Comparison of ENCODE assay signal across 8 cellular contexts in the genomic region with DNA sequence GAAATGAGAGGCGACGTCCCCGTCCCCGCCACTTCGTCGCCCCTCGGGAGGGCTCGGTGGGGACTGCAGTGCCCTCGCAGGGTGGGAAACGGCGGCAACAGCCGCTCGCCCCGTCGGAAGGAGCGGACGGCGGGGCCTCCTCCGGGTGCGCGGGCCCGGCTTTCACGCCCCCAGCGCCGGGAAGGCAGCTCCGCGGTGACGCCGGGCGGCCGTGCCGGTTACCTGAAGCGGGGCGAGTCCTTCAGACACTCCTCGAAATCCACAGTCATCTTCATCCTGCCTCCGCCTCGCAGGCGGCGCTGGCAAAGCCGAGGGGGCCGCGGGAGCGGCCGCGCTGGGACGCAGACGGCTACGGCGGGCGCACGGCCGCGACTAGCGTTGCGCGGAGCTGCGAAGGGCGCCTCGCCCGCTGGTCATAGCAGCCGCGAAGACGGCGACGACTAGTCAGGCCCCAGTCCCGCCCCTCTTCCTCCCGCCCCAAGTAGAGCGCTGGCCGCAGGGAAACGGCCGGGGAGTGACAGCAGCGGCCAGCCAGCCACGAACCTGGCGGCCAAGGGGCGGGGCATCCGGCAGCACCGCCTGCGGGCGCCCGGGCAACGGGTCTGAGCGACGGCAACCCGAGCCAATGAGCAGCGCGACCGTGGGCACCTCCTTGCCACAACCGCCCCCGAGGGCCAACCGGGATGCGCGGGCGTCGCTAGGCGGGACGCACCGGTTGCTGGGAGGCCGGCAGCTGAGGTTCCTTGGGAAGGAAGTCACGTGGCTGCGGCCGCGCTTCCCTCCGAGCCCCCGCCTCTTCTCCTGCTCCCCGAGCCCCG. TPM values are rescaled to one million over a fixed set of nuclear protein-coding genes. Genes with fewer than 3 reads are reported as not detected.
DNase-seq lines count a peak whose midpoint lies in the region; ATAC-seq and TF ChIP-seq lines count a peak whose summit lies in the region.

A gene with protein sequence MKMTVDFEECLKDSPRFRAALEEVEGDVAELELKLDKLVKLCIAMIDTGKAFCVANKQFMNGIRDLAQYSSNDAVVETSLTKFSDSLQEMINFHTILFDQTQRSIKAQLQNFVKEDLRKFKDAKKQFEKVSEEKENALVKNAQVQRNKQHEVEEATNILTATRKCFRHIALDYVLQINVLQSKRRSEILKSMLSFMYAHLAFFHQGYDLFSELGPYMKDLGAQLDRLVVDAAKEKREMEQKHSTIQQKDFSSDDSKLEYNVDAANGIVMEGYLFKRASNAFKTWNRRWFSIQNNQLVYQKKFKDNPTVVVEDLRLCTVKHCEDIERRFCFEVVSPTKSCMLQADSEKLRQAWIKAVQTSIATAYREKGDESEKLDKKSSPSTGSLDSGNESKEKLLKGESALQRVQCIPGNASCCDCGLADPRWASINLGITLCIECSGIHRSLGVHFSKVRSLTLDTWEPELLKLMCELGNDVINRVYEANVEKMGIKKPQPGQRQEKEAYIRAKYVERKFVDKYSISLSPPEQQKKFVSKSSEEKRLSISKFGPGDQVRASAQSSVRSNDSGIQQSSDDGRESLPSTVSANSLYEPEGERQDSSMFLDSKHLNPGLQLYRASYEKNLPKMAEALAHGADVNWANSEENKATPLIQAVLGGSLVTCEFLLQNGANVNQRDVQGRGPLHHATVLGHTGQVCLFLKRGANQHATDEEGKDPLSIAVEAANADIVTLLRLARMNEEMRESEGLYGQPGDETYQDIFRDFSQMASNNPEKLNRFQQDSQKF (minus strand): TSS at position 448 of the 818 bp plus-strand sequence. CDS start 173 bp downstream, at position 275.

- peaks cover 16% of the 10 kb centered on the region for H3K36me3 Mint-ChIP-seq in T-helper 2 cell treated with Interferon-gamma antibody and Interleukin-4, amounts not matched to agents 5 μg/mL and 100 μg/mL, for 36 hours (ENCODE audit: low read depth)

- WGBS in right cardiac atrium = under 1% methylated on average over 106 of the region's 106 CpGs

- H3K27ac ChIP-seq in ascending aorta = peak within 1 kb of the TSS; percentile 89 to 92
- peak within 1 kb of the TSS; percentile 95 for H3K27ac ChIP-seq in right cardiac atrium (ENCODE audit: low read length)
- peak within 1 kb of the TSS; percentile 99 for H3K27ac ChIP-seq in vagina

- no peaks in the 10 kb centered on the region for H3K27me3 ChIP-seq in ascending aorta
- H3K27me3 ChIP-seq in right cardiac atrium (ENCODE audit: control insufficient read depth, insufficient read depth) = no peaks in the 10 kb centered on the region
- no peaks in the 10 kb centered on the region for H3K27me3 ChIP-seq in vagina

- H3K27ac Mint-ChIP-seq in T-helper 2 cell treated with Interferon-gamma antibody and Interleukin-4, amounts not matched to agents 5 μg/mL and 100 μg/mL, for 36 hours = peak within 1 kb of the TSS; percentile 94

- peak; percentile 93 for ATAC-seq in GM18502 (IDR thresholded peaks at IDR 0.05; ENCODE audit: poor library complexity, unreplicated experiment)
- peak; percentile 92 for ATAC-seq in HG02970 (IDR thresholded peaks at IDR 0.05; ENCODE audit: low FRiP score, unreplicated experiment)
- ATAC-seq in right cardiac atrium = peak; percentile 99

- DNase-seq in NCI-H1930 (lab: John Stamatoyannopoulos, UW) = peak; percentile 97 to 99
- peak; percentile 100 for DNase-seq in T-helper 2 cell treated with Interferon-gamma antibody and Interleukin-4, amounts not matched to agents 5 μg/mL and 100 μg/mL, for 36 hours (ENCODE audit: low spot score)
- DNase-seq in ascending aorta (ENCODE audit: low spot score in 2 of 2) = peak; percentile 99 to 100
- peak; percentile 100 for DNase-seq in right cardiac atrium
- peak; percentile 100 for DNase-seq in putamen (ENCODE audit: low spot score)
- peak; percentile 100 for DNase-seq in vagina (ENCODE audit: extremely low spot score in 2 of 2)

- H3K36me3 ChIP-seq in ascending aorta = no peaks in the 10 kb centered on the region
- no peaks in the 10 kb centered on the region for H3K36me3 ChIP-seq in vagina

- no peaks in the 10 kb centered on the region for H3K9me3 Mint-ChIP-seq in T-helper 2 cell treated with Interferon-gamma antibody and Interleukin-4, amounts not matched to agents 5 μg/mL and 100 μg/mL, for 36 hours

- peaks cover 42% of the 10 kb centered on the region for H3K4me1 Mint-ChIP-seq in T-helper 2 cell treated with Interferon-gamma antibody and Interleukin-4, amounts not matched to agents 5 μg/mL and 100 μg/mL, for 36 hours (ENCODE audit: low read depth)

- TF ChIP-seq POLR2A in vagina (IDR thresholded peaks at IDR 0.05) = peak in 1 of 2 donors; percentile 93

- peaks cover 0 to 8% of the 10 kb centered on the region in 2 donors for H3K4me1 ChIP-seq in ascending aorta
- H3K4me1 ChIP-seq in right cardiac atrium (ENCODE audit: control insufficient read depth, insufficient read depth, low read length) = no peaks in the 10 kb centered on the region
- H3K4me1 ChIP-seq in vagina = peaks cover 40% of the 10 kb centered on the region

- peak within 1 kb of the TSS; percentile 84 to 89 for H3K4me3 ChIP-seq in ascending aorta
- H3K4me3 ChIP-seq in right cardiac atrium (ENCODE audit: low read length) = peak within 1 kb of the TSS; percentile 84
- peak within 1 kb of the TSS; percentile 87 to 89 for H3K4me3 ChIP-seq in vagina

- TF ChIP-seq CTCF in ascending aorta (IDR thresholded peaks at IDR 0.05) (no peak), vagina (IDR thresholded peaks at IDR 0.05) (no peak)

- H3K9me3 ChIP-seq in ascending aorta (no peaks in the 10 kb centered on the region), right cardiac atrium (ENCODE audit: control insufficient read depth, low read length) (no peaks in the 10 kb centered on the region), vagina (no peaks in the 10 kb centered on the region)

- H3K4me3 Mint-ChIP-seq in T-helper 2 cell treated with Interferon-gamma antibody and Interleukin-4, amounts not matched to agents 5 μg/mL and 100 μg/mL, for 36 hours = peak within 1 kb of the TSS; percentile 91

- intact Hi-C loops in ascending aorta (cut with DNase I) (loop anchor here (1.0 to 5.0 kb wide), 7 partner anchors 101 to 1855 kb away; partner anchors contain the start of genes DLG1, LSG1, PPP1R2 and XXYLT1), right cardiac atrium (cut with DNase I) (no loop called here), vagina (cut with DNase I) (loop anchor here (10.0 kb wide), 1 partner anchor 168 kb away; the partner anchor contains the start of gene XXYLT1)

- no peaks in the 10 kb centered on the region for H3K27me3 Mint-ChIP-seq in T-helper 2 cell treated with Interferon-gamma antibody and Interleukin-4, amounts not matched to agents 5 μg/mL and 100 μg/mL, for 36 hours (ENCODE audit: low read depth)

RNA-seq across cellular contexts. Expression of the gene that starts here (rescaled TPM):
- total RNA-seq in ascending aorta (20.4 TPM), right cardiac atrium (10 to 100 TPM; 20.9 to 23.4 (median 21.4) TPM), vagina (59.4 TPM)
- 5.3 TPM for polyA plus RNA-seq in right cardiac atrium

Comparison
In these comparisons a context has a peak if more than half of its experiments do, and no peak if none do; other contexts are left out.
1. Peak in every context shown above with its lines: DNase-seq, ATAC-seq, H3K4me3 ChIP-seq and H3K27ac ChIP-seq.
2. intact Hi-C loops: an anchor here in ascending aorta (1.0 to 5.0 kb wide) and vagina (10.0 kb wide); none called in right cardiac atrium.